ENCODE assay signal across 8 cellular contexts in the genomic region with DNA sequence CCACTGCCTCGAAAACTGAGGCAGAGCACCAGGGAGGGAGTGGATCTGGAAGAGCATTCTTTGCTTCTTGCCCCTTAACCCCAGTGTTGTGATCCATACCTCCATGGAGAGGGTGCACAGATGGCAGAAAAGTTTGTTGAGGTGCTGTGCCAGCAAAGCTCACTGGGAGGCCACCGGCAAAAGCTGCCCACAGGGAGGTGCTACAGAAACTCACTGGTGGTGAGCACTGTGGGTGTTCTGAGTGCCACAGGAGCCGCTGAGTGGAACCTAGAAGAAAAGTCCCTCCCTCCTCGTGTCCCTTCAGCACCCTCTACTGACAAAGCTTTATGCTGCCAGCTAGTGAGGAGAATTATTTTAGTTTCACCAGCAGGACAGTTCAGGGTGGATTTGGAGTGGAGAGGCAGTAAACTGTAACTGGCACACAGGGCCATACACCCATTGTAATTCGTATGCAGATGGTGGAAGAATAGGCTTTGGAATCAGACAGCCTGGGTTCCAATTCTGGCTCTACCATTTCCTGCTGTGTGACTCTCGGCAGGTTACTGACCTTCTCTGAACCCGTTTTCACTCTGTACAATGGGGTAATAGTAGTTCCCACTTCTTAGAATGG.
DNase-seq lines count a peak whose midpoint lies in the region; ATAC-seq and TF ChIP-seq lines count a peak whose summit lies in the region.

No MANE protein-coding gene starts in this region.

- no peaks in the 10 kb centered on the region for H3K27me3 ChIP-seq in muscle layer of colon (ENCODE audit: control insufficient read depth in 1 of 2, insufficient read depth in 2 of 2, low read length in 2 of 2)

- DNase-seq in A172 (ENCODE audit: low spot score) = peak; percentile 85
- peak; percentile 60 for DNase-seq in NCI-H2196 (lab: John Stamatoyannopoulos, UW; ENCODE audit: unreplicated experiment)
- peak; percentile 90 for DNase-seq in activated CD4-positive, alpha-beta T cell treated with anti-CD3 and anti-CD28 coated beads, Interleukin-2, amount 10 ng/mL, durations not matched to agents 24 days and 14 days
- DNase-seq in effector memory CD8-positive, alpha-beta T cell = peak; percentile 32 to 43 (median 38)
- peak in 38 of 49 donors; percentile 12 to 77 (median 40) for DNase-seq in substantia nigra (lab: John Stamatoyannopoulos, UW)

- H3K4me3 ChIP-seq in muscle layer of colon (ENCODE audit: low read depth in 1 of 2, low read length in 2 of 2) = no peak overlapping the region

- H3K9me3 Mint-ChIP-seq in activated CD4-positive, alpha-beta T cell treated with anti-CD3 and anti-CD28 coated beads, Interleukin-2, amount 10 ng/mL, durations not matched to agents 24 days and 14 days = no peaks in the 10 kb centered on the region
- H3K9me3 Mint-ChIP-seq in effector memory CD8-positive, alpha-beta T cell = no peaks in the 10 kb centered on the region

- peaks cover 19% of the 10 kb centered on the region for H3K4me1 Mint-ChIP-seq in activated CD4-positive, alpha-beta T cell treated with anti-CD3 and anti-CD28 coated beads, Interleukin-2, amount 10 ng/mL, durations not matched to agents 24 days and 14 days
- peaks cover 0 to 6% of the 10 kb centered on the region in 2 donors for H3K4me1 Mint-ChIP-seq in effector memory CD8-positive, alpha-beta T cell (ENCODE audit: low read depth in 2 of 2)

- intact Hi-C loops in activated CD4-positive, alpha-beta T cell treated with anti-CD3 and anti-CD28 coated beads, Interleukin-2, amount 10 ng/mL, durations not matched to agents 24 days and 14 days (cut with micrococcal nuclease) = loop anchor here (1.0 to 5.0 kb wide), 6 partner anchors 60 to 224 kb away; a partner anchor contains a TSS

- no peaks in the 10 kb centered on the region for H3K9me3 ChIP-seq in muscle layer of colon (ENCODE audit: low read length)

- H3K27ac ChIP-seq in muscle layer of colon (ENCODE audit: low read depth, low read length) (no peak overlapping the region), substantia nigra (ENCODE audit: low read depth, low read length, poor library complexity, severe bottlenecking) (no peak overlapping the region)

- peaks cover 7% of the 10 kb centered on the region for H3K36me3 ChIP-seq in muscle layer of colon (ENCODE audit: insufficient read depth, low read length)

- H3K4me1 ChIP-seq in muscle layer of colon (ENCODE audit: insufficient read depth, low read length) = peaks cover 6% of the 10 kb centered on the region

- H3K27ac Mint-ChIP-seq in activated CD4-positive, alpha-beta T cell treated with anti-CD3 and anti-CD28 coated beads, Interleukin-2, amount 10 ng/mL, durations not matched to agents 24 days and 14 days = no peak overlapping the region
- peak overlapping the region in 1 of 2 donors; percentile 56 for H3K27ac Mint-ChIP-seq in effector memory CD8-positive, alpha-beta T cell

- peaks cover 6% of the 10 kb centered on the region for H3K36me3 Mint-ChIP-seq in activated CD4-positive, alpha-beta T cell treated with anti-CD3 and anti-CD28 coated beads, Interleukin-2, amount 10 ng/mL, durations not matched to agents 24 days and 14 days (ENCODE audit: low read depth)
- peaks cover 3% of the 10 kb centered on the region for H3K36me3 Mint-ChIP-seq in effector memory CD8-positive, alpha-beta T cell (ENCODE audit: insufficient read depth)

- H3K27me3 Mint-ChIP-seq in activated CD4-positive, alpha-beta T cell treated with anti-CD3 and anti-CD28 coated beads, Interleukin-2, amount 10 ng/mL, durations not matched to agents 24 days and 14 days = no peaks in the 10 kb centered on the region
- no peaks in the 10 kb centered on the region for H3K27me3 Mint-ChIP-seq in effector memory CD8-positive, alpha-beta T cell

- ATAC-seq in HG02763 (IDR thresholded peaks at IDR 0.05; ENCODE audit: unreplicated experiment) = peak; percentile 69
- ATAC-seq in effector memory CD8-positive, alpha-beta T cell (replicated peaks) = peak; percentile 98

- peak overlapping the region; percentile 10 for H3K9ac ChIP-seq in muscle layer of colon (ENCODE audit: low read length)

- TF ChIP-seq CTCF in GM12874 (IDR thresholded peaks at IDR 0.05; ENCODE audit: insufficient read depth, low read depth, low read length) = peak; percentile 82

- no peak overlapping the region for H3K4me3 Mint-ChIP-seq in activated CD4-positive, alpha-beta T cell treated with anti-CD3 and anti-CD28 coated beads, Interleukin-2, amount 10 ng/mL, durations not matched to agents 24 days and 14 days
- H3K4me3 Mint-ChIP-seq in effector memory CD8-positive, alpha-beta T cell = no peak overlapping the region

Comparison
In these comparisons a context has a peak if more than half of its experiments do, and no peak if none do; other contexts are left out.
1. DNase-seq: peak in every context shown above with its lines; median percentile 90 in activated CD4-positive, alpha-beta T cell treated with anti-CD3 and anti-CD28 coated beads, Interleukin-2, amount 10 ng/mL, durations not matched to agents 24 days and 14 days; 85 in A172; 60 in NCI-H2196; 40 in substantia nigra; 38 in effector memory CD8-positive, alpha-beta T cell.